Comparison of ENCODE assay signal across 24 cellular contexts in genomic region chr3:142861926-142862325, GRCh38. TPM values are rescaled to one million over a fixed set of nuclear protein-coding genes. Genes with fewer than 3 reads are reported as not detected.
DNase-seq lines count a peak whose midpoint lies in the region; FAIRE-seq and TF ChIP-seq lines count a peak whose summit lies in the region.
"Had no signal": no experiment of that assay in that cellular context is flagged by ENCODE, and none has a peak within 500 bp of the region (broad histone marks: within the 10 kb centered on the region; RNA-seq: fewer than 3 reads in every experiment).

No MANE protein-coding gene starts in this region.

- H3K23ac ChIP-seq in H1 (ENCODE audit: insufficient read length) (no peak overlapping the region), mesendoderm (ENCODE audit: low read length) (no peak overlapping the region)

- H3K36me3 ChIP-seq in H1 (ENCODE audit: control insufficient read depth in 2 of 4, insufficient read depth in 4 of 4, low read length in 3 of 4), result no peaks in the 10 kb centered on the region
- no peaks in the 10 kb centered on the region for H3K36me3 ChIP-seq in mesendoderm (ENCODE audit: control insufficient read depth, insufficient read depth, low read length)
- no peaks in the 10 kb centered on the region for H3K36me3 ChIP-seq in sigmoid colon
- no peaks in the 10 kb centered on the region for H3K36me3 ChIP-seq in hepatocyte (replicated peaks; ENCODE audit: insufficient read depth, low read depth)
- no peaks in the 10 kb centered on the region for H3K36me3 ChIP-seq in right atrium auricular region
- H3K36me3 ChIP-seq: BLaER1 treated with 17β-estradiol and CSF1 and Interleukin-3, amounts not matched to agents 10 nM and 100 nM; SJSA1 had no signal

- H2AFZ ChIP-seq in H1 (ENCODE audit: low read length) (no peak overlapping the region), hepatocyte (no peak overlapping the region)

- H4K8ac ChIP-seq in H1 (ENCODE audit: extremely low read depth, insufficient read depth, low read length), result peak overlapping the region; percentile 69; the same call in 1 of the 2 replicates
- H4K8ac ChIP-seq in mesendoderm (ENCODE audit: low read depth, low read length), result no peak overlapping the region

- DNase-seq in NCI-H1417 (lab: John Stamatoyannopoulos, UW) (peak in 2 of 3 experiments; percentile 40 to 57), NCI-H1417 treated with DMSO at 0.1 percent for 48 hours (lab: John Stamatoyannopoulos, UW) (no peak), NCI-H146 treated with DMSO at 0.1 percent for 48 hours (lab: John Stamatoyannopoulos, UW; ENCODE audit: unreplicated experiment) (peak; percentile 60), H1 (ENCODE audit: low read depth in 1 of 2, low spot score in 2 of 2) (no peak), mesendoderm (peak; percentile 20), sigmoid colon (no peak), hepatocyte (ENCODE audit: low spot score) (no peak), right atrium auricular region (ENCODE audit: low spot score) (no peak)
- DNase-seq: 8988T; Calu3; CD8-positive, alpha-beta memory T cell; DMS53; GF-D8; NCI-H1092; NCI-H1694; NCI-H2081 treated with DMSO at 0.1 percent for 48 hours; NCI-H446; NCI-H526 had no signal

- H3K18ac ChIP-seq in H1 (ENCODE audit: extremely low read depth, low read length), result peak overlapping the region; percentile 3
- peak overlapping the region; percentile 9 for H3K18ac ChIP-seq in mesendoderm (ENCODE audit: low read length)

- no peak for TF ChIP-seq POLR2A in H1 (IDR thresholded peaks at IDR 0.05; ENCODE audit: control extremely low read depth in 1 of 2, low read depth in 2 of 2, low read length in 2 of 2)
- TF ChIP-seq POLR2A in sigmoid colon (IDR thresholded peaks at IDR 0.05), result no peak

- H3K27ac ChIP-seq in H1 (ENCODE audit: low read depth, low read length) (no peak overlapping the region), mesendoderm (ENCODE audit: low read depth, low read length) (no peak overlapping the region), sigmoid colon (no peak overlapping the region), hepatocyte (no peak overlapping the region), right atrium auricular region (peak overlapping the region in 1 of 2 donors; percentile 3)
- H3K27ac ChIP-seq: BLaER1 treated with 17β-estradiol and CSF1 and Interleukin-3, amounts not matched to agents 10 nM and 100 nM; SJSA1 had no signal

- H3K56ac ChIP-seq in H1 (replicated peaks; ENCODE audit: insufficient read length, low read depth, low read length) (no peak overlapping the region), mesendoderm (ENCODE audit: low read length) (peak overlapping the region; percentile 29)

- H3K9me2 ChIP-seq in hepatocyte (replicated peaks; ENCODE audit: insufficient read depth), result no peaks in the 10 kb centered on the region

- POLR2A ChIA-PET in H1 (lab: Charles Lee; ENCODE audit: partially characterized antibody), result interaction anchor here (0.6 to 3.2 kb wide), 3 partner anchors 17 to 140 kb away, joined by 3 to 8 read pairs (median 4); partner anchors contain the start of gene U2SURP

- H4K91ac ChIP-seq in H1 (replicated peaks; ENCODE audit: insufficient read length, low read length), result peak overlapping the region; percentile 8

- H3K79me1 ChIP-seq in H1 (ENCODE audit: low read depth, low read length) (no peaks in the 10 kb centered on the region), mesendoderm (ENCODE audit: low read length) (no peaks in the 10 kb centered on the region)

- H3K4me3 ChIP-seq in H1 (ENCODE audit: extremely low read depth in 1 of 4, insufficient read depth in 2 of 4, low read depth in 3 of 4, low read length in 4 of 4) (no peak overlapping the region; a peak in 1 of 8 replicates), mesendoderm (ENCODE audit: low read length) (no peak overlapping the region), sigmoid colon (no peak overlapping the region), hepatocyte (no peak overlapping the region), right atrium auricular region (no peak overlapping the region)
- H3K4me3 ChIP-seq: BLaER1 treated with 17β-estradiol and CSF1 and Interleukin-3, amounts not matched to agents 10 nM and 100 nM; K562; SJSA1 had no signal

- no peak overlapping the region for H3K9ac ChIP-seq in H1 (replicated peaks in 1 of 4; ENCODE audit: extremely low read depth in 1 of 4, low read depth in 3 of 4, low read length in 3 of 4)
- no peak overlapping the region for H3K9ac ChIP-seq in mesendoderm (ENCODE audit: low read length)
- H3K9ac ChIP-seq: BLaER1 treated with 17β-estradiol and CSF1 and Interleukin-3, amounts not matched to agents 10 nM and 100 nM had no signal

- H3K9me3 ChIP-seq in H1 (ENCODE audit: insufficient read depth in 2 of 2, low read depth in 1 of 2, low read length in 1 of 2) (no peaks in the 10 kb centered on the region), sigmoid colon (no peaks in the 10 kb centered on the region), hepatocyte (ENCODE audit: low read depth) (no peaks in the 10 kb centered on the region), right atrium auricular region (no peaks in the 10 kb centered on the region)
- H3K9me3 ChIP-seq: BLaER1 treated with 17β-estradiol and CSF1 and Interleukin-3, amounts not matched to agents 10 nM and 100 nM; SJSA1 had no signal

- H3K4ac ChIP-seq in H1 (replicated peaks; ENCODE audit: insufficient read length, low read depth, low read length) (peak overlapping the region; percentile 46), mesendoderm (ENCODE audit: low read depth, low read length) (no peak overlapping the region)

- 63% methylated on average over 4 of the region's 4 CpGs; no CpG with 5 or more reads in 1 of the 2 experiments for WGBS in H1 (ENCODE audit: extremely low coverage in 1 of 2, insufficient coverage in 1 of 2, insufficient read length in 1 of 2, insufficient replicate concordance in 2 of 2, low coverage in 1 of 2, low lambda C conversion rate in 2 of 2, missing lambda C conversion rate in 1 of 2), 2 experiments
- no CpG with 5 or more reads among the region's 4 CpGs for WGBS in mesendoderm (ENCODE audit: extremely low coverage, insufficient coverage, low lambda C conversion rate)
- WGBS in sigmoid colon, 2 donors, result 76 to 90% methylated on average over 4 of the region's 4 CpGs
- 69% methylated on average over 4 of the region's 4 CpGs for WGBS in hepatocyte (ENCODE audit: low lambda C conversion rate, missing lambda C conversion rate)

- TF ChIP-seq CTCF in H1 (IDR thresholded peaks at IDR 0.05; ENCODE audit: control extremely low read depth in 1 of 3, insufficient read depth in 1 of 3, low read depth in 1 of 3, low read length in 3 of 3) (no peak), sigmoid colon (IDR thresholded peaks at IDR 0.05) (no peak), hepatocyte (IDR thresholded peaks at IDR 0.05; ENCODE audit: poor library complexity) (no peak), right atrium auricular region (IDR thresholded peaks at IDR 0.05) (no peak)

- H2AK5ac ChIP-seq in H1 (ENCODE audit: low read depth, low read length) (no peak overlapping the region; the same call in 1 of the 2 replicates), mesendoderm (ENCODE audit: low read length) (no peak overlapping the region)

- no peaks in the 10 kb centered on the region for H3K23me2 ChIP-seq in H1 (ENCODE audit: low read depth, low read length)

- peak overlapping the region; percentile 41; the same call in 1 of the 2 replicates for H2BK20ac ChIP-seq in H1 (ENCODE audit: low read length)

- H4K20me1 ChIP-seq in H1 (replicated peaks in 1 of 2; ENCODE audit: control insufficient read depth in 1 of 2, insufficient read depth in 2 of 2, low read length in 2 of 2), result no peaks in the 10 kb centered on the region
- H4K20me1 ChIP-seq in hepatocyte (ENCODE audit: insufficient read depth, poor library complexity, severe bottlenecking), result no peaks in the 10 kb centered on the region
- H4K20me1 ChIP-seq: BLaER1 treated with 17β-estradiol and CSF1 and Interleukin-3, amounts not matched to agents 10 nM and 100 nM had no signal

- CTCF ChIA-PET in H1 (lab: Charles Lee; ENCODE audit: partially characterized antibody), result interaction anchor here (0.7 to 2.5 kb wide), 2 partner anchors 18 to 33 kb away, joined by 3 to 8 read pairs; no protein-coding TSS in a partner anchor

- H2BK120ac ChIP-seq in H1 (replicated peaks; ENCODE audit: low read depth, low read length) (peak overlapping the region; percentile 77), mesendoderm (ENCODE audit: low read depth, low read length) (no peak overlapping the region)

- FAIRE-seq in H1 (lab: Jason Lieb, UNC), result peak; percentile 55
- FAIRE-seq: GM19239, H54, HepG2, K562 had no signal

- no peaks in the 10 kb centered on the region for H3K79me2 ChIP-seq in H1 (ENCODE audit: control insufficient read depth in 1 of 2, insufficient read depth in 2 of 2, low read length in 2 of 2)
- no peaks in the 10 kb centered on the region for H3K79me2 ChIP-seq in mesendoderm (ENCODE audit: control insufficient read depth, insufficient read depth, low read length)
- H3K79me2 ChIP-seq in hepatocyte, result no peaks in the 10 kb centered on the region

- H3K27me3 ChIP-seq in H1 (replicated peaks in 1 of 4; ENCODE audit: control insufficient read depth in 3 of 4, extremely low read depth in 1 of 4, insufficient read depth in 3 of 4, low read length in 3 of 4) (no peaks in the 10 kb centered on the region), mesendoderm (ENCODE audit: insufficient read depth, low read length, poor library complexity) (no peaks in the 10 kb centered on the region), sigmoid colon (no peaks in the 10 kb centered on the region), hepatocyte (no peaks in the 10 kb centered on the region), right atrium auricular region (no peaks in the 10 kb centered on the region)
- H3K27me3 ChIP-seq: BLaER1 treated with 17β-estradiol and CSF1 and Interleukin-3, amounts not matched to agents 10 nM and 100 nM had no signal

- H2BK12ac ChIP-seq in H1 (ENCODE audit: low read depth, low read length), result peak overlapping the region; percentile 94

- peaks cover 12 to 38% (median 24%) of the 10 kb centered on the region in 4 experiments for H3K4me1 ChIP-seq in H1 (replicated peaks in 1 of 4; ENCODE audit: control insufficient read depth in 3 of 4, insufficient read depth in 4 of 4, low read length in 3 of 4)
- peaks cover 12% of the 10 kb centered on the region for H3K4me1 ChIP-seq in mesendoderm (ENCODE audit: control insufficient read depth, low read depth, low read length)
- no peaks in the 10 kb centered on the region for H3K4me1 ChIP-seq in sigmoid colon
- no peaks in the 10 kb centered on the region for H3K4me1 ChIP-seq in hepatocyte (ENCODE audit: insufficient read depth)
- H3K4me1 ChIP-seq in right atrium auricular region, result peaks cover 0 to 10% of the 10 kb centered on the region in 2 donors
- H3K4me1 ChIP-seq: SJSA1 had no signal

- H4K5ac ChIP-seq in H1 (ENCODE audit: insufficient read length, low read depth, low read length) (no peak overlapping the region), mesendoderm (ENCODE audit: low read length) (no peak overlapping the region)

- H2BK15ac ChIP-seq in H1 (ENCODE audit: low read length) (no peak overlapping the region), mesendoderm (replicated peaks; ENCODE audit: low read depth) (no peak overlapping the region)

- H3K4me2 ChIP-seq in H1 (ENCODE audit: insufficient read depth in 1 of 2, low read depth in 2 of 2, low read length in 2 of 2) (peak overlapping the region; percentile 24 to 58; a peak in 2 of 4 replicates), mesendoderm (ENCODE audit: low read length) (no peak overlapping the region), hepatocyte (no peak overlapping the region)
- H3K4me2 ChIP-seq: BLaER1 treated with 17β-estradiol and CSF1 and Interleukin-3, amounts not matched to agents 10 nM and 100 nM had no signal

- no peak for TF ChIP-seq EP300 in H1 (IDR thresholded peaks at IDR 0.05; ENCODE audit: borderline replicate concordance in 1 of 2, low read depth in 2 of 2, low read length in 2 of 2)
- no peak for TF ChIP-seq EP300 in sigmoid colon (IDR thresholded peaks at IDR 0.05)

- H2BK5ac ChIP-seq in H1 (ENCODE audit: low read depth, low read length) (peak overlapping the region; percentile 69; the same call in 1 of the 2 replicates), mesendoderm (ENCODE audit: low read length) (no peak overlapping the region)

- intact Hi-C loops in sigmoid colon (cut with DNase I), result no loop called here

- H3K14ac ChIP-seq in H1 (ENCODE audit: insufficient read length), result no peak overlapping the region

- TF ChIP-seq RAD21 in H1 (IDR thresholded peaks at IDR 0.05 in 1 of 2, conservative IDR thresholded peaks at IDR 0.05 in 1 of 2; ENCODE audit: low read depth in 2 of 2, low read length in 2 of 2), result no peak

RNA-seq across cellular contexts. Expression of gene PCOLCE2, which starts 27.0 kb away (rescaled TPM):
- 11.6 and 12.6 TPM in 2 replicates for total RNA-seq in H1 (2021; fragmentation: NEBNext Ultra II Directional; extraction: Animal tissue kit (Norgen Biotek cat#: 25700))
- polyA plus RNA-seq in H1 (2011; rRNA removed) (9.4 and 11.1 TPM in 2 replicates), sigmoid colon (10 to 100 TPM in 1 of 3 donors, 1 to 10 TPM in 1, not detected in 1; 3.6 to 13.2 TPM), hepatocyte (5.5 and 9.2 TPM in 2 replicates)
- polyA plus RNA-seq in H1 (2011; cell fraction: cytosol; rRNA removed), result 12.1 TPM
- 19.0 TPM for polyA plus RNA-seq in H1 (2011; cell fraction: nucleus; rRNA removed)
- 10.8 to 18.7 TPM (median 12.4 TPM) in 4 replicates for polyA plus RNA-seq in H1 (2012, experiment 1 of 2)
- 4.8 TPM for polyA plus RNA-seq in H1 (2012, experiment 2 of 2)
- polyA plus RNA-seq in H1 (2013, experiment 1 of 2), result 11.2 TPM
- polyA plus RNA-seq in H1 (2013, experiment 2 of 2), result 11.5 TPM
- 19.1 and 25.5 TPM in 2 replicates for polyA minus RNA-seq in H1 (2011; rRNA and poly(A)+ RNA removed)
- polyA minus RNA-seq in H1 (2011; cell fraction: cytosol; rRNA and poly(A)+ RNA removed), result 11.7 TPM
- 28.9 TPM for polyA minus RNA-seq in H1 (2011; cell fraction: nucleus; rRNA and poly(A)+ RNA removed)
- polyA plus RNA-seq in mesendoderm (2013, experiment 1 of 2), result 9.3 TPM
- 9.4 TPM for polyA plus RNA-seq in mesendoderm (2013, experiment 2 of 2)
- total RNA-seq in sigmoid colon (10 to 100 TPM in 3 of 4 donors, 1 to 10 TPM in 1; 7.7 to 33.9 (median 21.2) TPM), hepatocyte (10.8 and 11.2 TPM in 2 replicates), right atrium auricular region (100 to 1,000 TPM in 1 of 2 donors, 10 to 100 TPM in 1; 79.1 to 148 TPM)
- total RNA-seq: CD8-positive, alpha-beta memory T cell had no signal
- polyA plus RNA-seq: CD8-positive, alpha-beta memory T cell had no signal

Comparison
In these comparisons a context has a peak if more than half of its experiments do, and no peak if none do; other contexts are left out.
1. DNase-seq: peak in NCI-H1417 (2 of 3), NCI-H146 treated with DMSO at 0.1 percent for 48 hours (single experiment) and mesendoderm (single experiment); none in NCI-H1417 treated with DMSO at 0.1 percent for 48 hours (single experiment), H1 (0 of 2), sigmoid colon (single experiment), hepatocyte (single experiment) and right atrium auricular region (single experiment).
2. H3K4me2 ChIP-seq: peak in H1 (2 of 2); none in mesendoderm (single experiment) and hepatocyte (single experiment).